ENCODE assay signal across 8 cellular contexts in the genomic region with DNA sequence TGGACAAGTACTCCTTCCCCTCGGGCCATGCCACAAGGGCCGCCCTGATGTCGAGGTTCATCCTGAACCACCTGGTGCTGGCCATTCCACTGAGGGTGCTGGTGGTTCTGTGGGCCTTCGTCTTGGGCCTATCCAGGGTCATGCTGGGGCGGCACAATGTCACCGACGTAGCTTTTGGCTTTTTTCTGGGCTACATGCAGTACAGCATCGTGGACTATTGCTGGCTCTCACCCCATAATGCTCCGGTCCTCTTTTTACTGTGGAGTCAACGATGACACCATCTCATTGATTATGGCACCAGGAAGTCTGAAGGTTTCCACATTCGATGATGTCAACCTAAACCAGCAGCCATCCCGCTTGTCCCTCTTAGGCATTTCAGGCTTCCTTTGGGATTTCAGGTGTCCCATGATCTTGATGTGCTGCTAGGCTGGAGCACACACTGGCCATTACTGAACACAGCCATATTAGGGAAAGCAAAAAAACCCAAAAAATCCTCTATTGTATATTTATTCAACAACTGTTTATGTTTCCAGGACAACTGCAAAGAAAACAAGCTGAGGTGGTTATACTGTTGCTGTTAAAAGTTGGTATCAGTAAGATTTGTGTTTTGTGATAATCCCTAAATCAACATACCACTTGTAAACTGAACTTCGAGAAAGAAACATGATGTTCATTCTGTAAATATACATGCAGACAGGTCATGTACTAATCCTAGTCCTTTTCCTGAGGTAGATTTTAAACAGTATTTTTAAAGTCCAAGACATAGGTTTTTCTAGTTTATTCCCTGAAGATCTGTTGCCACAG. TPM values are rescaled to one million over a fixed set of nuclear protein-coding genes. Genes with fewer than 3 reads are reported as not detected.
DNase-seq lines count a peak whose midpoint lies in the region; ATAC-seq lines count a peak whose summit lies in the region.

No MANE protein-coding gene starts in this region.

- peak overlapping the region; percentile 77 for H3K9ac ChIP-seq in BLaER1

- no peaks in the 10 kb centered on the region for H3K9me3 Mint-ChIP-seq in activated CD8-positive, alpha-beta T cell treated with anti-CD3 and anti-CD28 coated beads, Interleukin-2, amount 10 ng/mL, durations not matched to agents 7 days and 5 days (ENCODE audit: insufficient read depth)
- H3K9me3 Mint-ChIP-seq in stimulated activated effector memory CD8-positive, alpha-beta T cell treated with anti-CD3 and anti-CD28 coated beads, Interleukin-12 subunit alpha, Interleukin-12 subunit beta, amount 100 ng/mL, for 72 hours, result no peaks in the 10 kb centered on the region

- H3K4me3 ChIP-seq in BLaER1, result peak overlapping the region; percentile 78
- H3K4me3 ChIP-seq in HAP-1, result peak overlapping the region; percentile 58
- peak overlapping the region; percentile 89; the same call in 1 of the 2 replicates for H3K4me3 ChIP-seq in iPS DF 6.9 (ENCODE audit: low read length)

- WGBS in iPS DF 6.9 (ENCODE audit: insufficient coverage, insufficient read length), result no CpG with 5 or more reads among the region's 13 CpGs

- peak overlapping the region; percentile 95 for H3K4me3 Mint-ChIP-seq in activated CD8-positive, alpha-beta T cell treated with anti-CD3 and anti-CD28 coated beads, Interleukin-2, amount 10 ng/mL, durations not matched to agents 7 days and 5 days
- peak overlapping the region; percentile 94 for H3K4me3 Mint-ChIP-seq in stimulated activated effector memory CD8-positive, alpha-beta T cell treated with anti-CD3 and anti-CD28 coated beads, Interleukin-12 subunit alpha, Interleukin-12 subunit beta, amount 100 ng/mL, for 72 hours

- ATAC-seq in activated CD8-positive, alpha-beta T cell treated with anti-CD3 and anti-CD28 coated beads, Interleukin-2, amount 10 ng/mL, durations not matched to agents 7 days and 5 days, result no peak
- ATAC-seq in stimulated activated effector memory CD8-positive, alpha-beta T cell treated with anti-CD3 and anti-CD28 coated beads, Interleukin-12 subunit alpha, Interleukin-12 subunit beta, amount 100 ng/mL, for 72 hours, result no peak

- CTCF ChIA-PET in activated CD8-positive, alpha-beta T cell treated with anti-CD3 and anti-CD28 coated beads, Interleukin-2, amount 10 ng/mL, durations not matched to agents 7 days and 5 days (lab: Charles Lee), result interaction anchor here (0.6 to 1.8 kb wide), 5 partner anchors 8 to 77 kb away, joined by 4 to 8 read pairs (median 4); partner anchors contain the start of gene AK3

- H3K4me1 ChIP-seq in BLaER1, result peaks cover 40% of the 10 kb centered on the region
- H3K4me1 ChIP-seq in HAP-1, result peaks cover 30% of the 10 kb centered on the region
- peaks cover 3% of the 10 kb centered on the region; the same call in 1 of the 2 replicates for H3K4me1 ChIP-seq in iPS DF 6.9 (ENCODE audit: control insufficient read depth, insufficient read depth, low read length)

- in situ Hi-C loops in HAP-1 (cut with MboI; ENCODE audit: low sequenced_read_pairs), result no loop called here

- no peak for DNase-seq in HAP-1 (ENCODE audit: low spot score in 2 of 2)
- no peak for DNase-seq in activated CD8-positive, alpha-beta T cell treated with anti-CD3 and anti-CD28 coated beads, Interleukin-2, amount 10 ng/mL, durations not matched to agents 7 days and 5 days
- no peak for DNase-seq in iPS DF 6.9 (ENCODE audit: low read depth, low spot score)
- no peak for DNase-seq in stimulated activated effector memory CD8-positive, alpha-beta T cell treated with anti-CD3 and anti-CD28 coated beads, Interleukin-12 subunit alpha, Interleukin-12 subunit beta, amount 100 ng/mL, for 72 hours (ENCODE audit: low spot score in 2 of 2)
- DNase-seq in NCI-H2107 (lab: John Stamatoyannopoulos, UW), result no peak
- DNase-seq in stimulated activated CD4-positive, alpha-beta T cell treated with anti-CD3 and anti-CD28 coated beads, Interleukin-1b, Interleukin-23, amount 100 ng/mL, for 48 hours, result no peak
- no peak for DNase-seq in NCI-H2171 treated with DMSO at 0.1 percent for 48 hours (lab: John Stamatoyannopoulos, UW)

- H4K20me1 ChIP-seq in BLaER1, result no peaks in the 10 kb centered on the region

- peaks cover 24% of the 10 kb centered on the region for H3K27me3 Mint-ChIP-seq in activated CD8-positive, alpha-beta T cell treated with anti-CD3 and anti-CD28 coated beads, Interleukin-2, amount 10 ng/mL, durations not matched to agents 7 days and 5 days (ENCODE audit: low read depth)

- H3K9me3 ChIP-seq in BLaER1 (no peaks in the 10 kb centered on the region), HAP-1 (no peaks in the 10 kb centered on the region), iPS DF 6.9 (ENCODE audit: control insufficient read depth, insufficient read depth, low read length) (no peaks in the 10 kb centered on the region)

- no peak overlapping the region for H3K27ac ChIP-seq in BLaER1
- H3K27ac ChIP-seq in iPS DF 6.9 (ENCODE audit: low read length), result no peak overlapping the region

- H3K27ac Mint-ChIP-seq in activated CD8-positive, alpha-beta T cell treated with anti-CD3 and anti-CD28 coated beads, Interleukin-2, amount 10 ng/mL, durations not matched to agents 7 days and 5 days, result peak overlapping the region; percentile 65
- peak overlapping the region; percentile 96 for H3K27ac Mint-ChIP-seq in stimulated activated effector memory CD8-positive, alpha-beta T cell treated with anti-CD3 and anti-CD28 coated beads, Interleukin-12 subunit alpha, Interleukin-12 subunit beta, amount 100 ng/mL, for 72 hours

- no peaks in the 10 kb centered on the region for H3K27me3 ChIP-seq in BLaER1
- H3K27me3 ChIP-seq in HAP-1 (ENCODE audit: low read depth), result no peaks in the 10 kb centered on the region
- H3K27me3 ChIP-seq in iPS DF 6.9 (ENCODE audit: control insufficient read depth, insufficient read depth, low read length), result no peaks in the 10 kb centered on the region

- H3K36me3 ChIP-seq in BLaER1 (no peaks in the 10 kb centered on the region), HAP-1 (replicated peaks) (no peaks in the 10 kb centered on the region), iPS DF 6.9 (ENCODE audit: control insufficient read depth, insufficient read depth, low read length) (no peaks in the 10 kb centered on the region)

- H3K4me1 Mint-ChIP-seq in activated CD8-positive, alpha-beta T cell treated with anti-CD3 and anti-CD28 coated beads, Interleukin-2, amount 10 ng/mL, durations not matched to agents 7 days and 5 days (ENCODE audit: low read depth), result peaks cover 56% of the 10 kb centered on the region
- H3K4me1 Mint-ChIP-seq in stimulated activated effector memory CD8-positive, alpha-beta T cell treated with anti-CD3 and anti-CD28 coated beads, Interleukin-12 subunit alpha, Interleukin-12 subunit beta, amount 100 ng/mL, for 72 hours, result peaks cover 69% of the 10 kb centered on the region

- H3K4me2 ChIP-seq in BLaER1, result peak overlapping the region; percentile 93

- POLR2A ChIA-PET in activated CD8-positive, alpha-beta T cell treated with anti-CD3 and anti-CD28 coated beads, Interleukin-2, amount 10 ng/mL, durations not matched to agents 7 days and 5 days (lab: Charles Lee), result interaction anchor here (0.6 to 1.7 kb wide), 4 partner anchors 16 to 317 kb away, joined by 3 to 8 read pairs (median 3); partner anchors contain the start of gene CDC37L1

- H3K36me3 Mint-ChIP-seq in activated CD8-positive, alpha-beta T cell treated with anti-CD3 and anti-CD28 coated beads, Interleukin-2, amount 10 ng/mL, durations not matched to agents 7 days and 5 days (ENCODE audit: low read depth), result peaks cover 9% of the 10 kb centered on the region
- peaks cover 6% of the 10 kb centered on the region for H3K36me3 Mint-ChIP-seq in stimulated activated effector memory CD8-positive, alpha-beta T cell treated with anti-CD3 and anti-CD28 coated beads, Interleukin-12 subunit alpha, Interleukin-12 subunit beta, amount 100 ng/mL, for 72 hours

RNA-seq across cellular contexts. Expression of gene PLPP6, which starts 1.1 kb away (rescaled TPM):
- total RNA-seq in activated CD8-positive, alpha-beta T cell treated with anti-CD3 and anti-CD28 coated beads, Interleukin-2, amount 10 ng/mL, durations not matched to agents 7 days and 5 days, result 1 to 10 TPM; 5.2 to 6.0 TPM

RNA-seq across cellular contexts. Expression of gene SPATA6L, which starts 3.1 kb away (rescaled TPM):
- under 1 TPM; 0.29 to 0.76 TPM for total RNA-seq in activated CD8-positive, alpha-beta T cell treated with anti-CD3 and anti-CD28 coated beads, Interleukin-2, amount 10 ng/mL, durations not matched to agents 7 days and 5 days

RNA-seq across cellular contexts. Expression of gene CDC37L1, which starts 16.2 kb away (rescaled TPM):
- total RNA-seq in activated CD8-positive, alpha-beta T cell treated with anti-CD3 and anti-CD28 coated beads, Interleukin-2, amount 10 ng/mL, durations not matched to agents 7 days and 5 days, result 1 to 10 TPM; 8.0 to 8.9 TPM
